Comparison of ENCODE assay signal across 9 cellular contexts in genomic region chr18:28178720-28179119, GRCh38. TPM values are rescaled to one million over a fixed set of nuclear protein-coding genes. Genes with fewer than 3 reads are reported as not detected.
DNase-seq lines count a peak whose midpoint lies in the region; ATAC-seq and TF ChIP-seq lines count a peak whose summit lies in the region.
"Had no signal": no experiment of that assay in that cellular context is flagged by ENCODE, and none has a peak within 500 bp of the region (broad histone marks: within the 10 kb centered on the region; RNA-seq: fewer than 3 reads in every experiment).

No MANE protein-coding gene starts in this region.

- no peak overlapping the region for H3K18ac ChIP-seq in neuronal stem cell (ENCODE audit: low read length)

- intact Hi-C loops in esophagus muscularis mucosa (cut with DNase I), result no loop called here

- no peaks in the 10 kb centered on the region for H3K9me3 ChIP-seq in esophagus muscularis mucosa
- H3K9me3 ChIP-seq in neuronal stem cell (replicated peaks in 1 of 2; ENCODE audit: control insufficient read depth in 2 of 2, insufficient read depth in 1 of 2, low read depth in 1 of 2, low read length in 2 of 2), result no peaks in the 10 kb centered on the region

- no peak overlapping the region for H2BK15ac ChIP-seq in neuronal stem cell (ENCODE audit: low read length)

- H3K27me3 ChIP-seq in KMS-11 (ENCODE audit: insufficient read depth, low read depth) (no peaks in the 10 kb centered on the region; the same call in 1 of the 2 replicates), esophagus muscularis mucosa (peaks cover 0 to 56% (median 12%) of the 10 kb centered on the region in 4 donors), neuronal stem cell (ENCODE audit: control insufficient read depth in 3 of 3, insufficient read depth in 3 of 3, low read depth in 1 of 3, low read length in 3 of 3) (no peaks in the 10 kb centered on the region)

- H3K4me1 ChIP-seq in KMS-11 (ENCODE audit: low read depth, poor library complexity, severe bottlenecking), result peaks cover 24% of the 10 kb centered on the region
- peaks cover 0 to 40% (median 31%) of the 10 kb centered on the region in 4 donors for H3K4me1 ChIP-seq in esophagus muscularis mucosa
- H3K4me1 ChIP-seq in neuronal stem cell (ENCODE audit: control insufficient read depth in 2 of 2, insufficient read depth in 1 of 2, low read depth in 1 of 2, low read length in 2 of 2), result peaks cover 1 to 6% of the 10 kb centered on the region in 2 donors

- no peak overlapping the region for H2BK12ac ChIP-seq in neuronal stem cell (ENCODE audit: low read length)

- H3K9ac ChIP-seq in KMS-11, result no peak overlapping the region; the same call in 1 of the 2 replicates
- H3K9ac ChIP-seq in neuronal stem cell (ENCODE audit: low read depth, low read length, poor library complexity), result no peak overlapping the region

- H2BK5ac ChIP-seq in neuronal stem cell (ENCODE audit: low read length), result no peak overlapping the region

- peaks cover 3% of the 10 kb centered on the region for H3K79me1 ChIP-seq in neuronal stem cell (ENCODE audit: low read depth, low read length)

- H3K4me3 ChIP-seq in KMS-11 (IDR thresholded peaks at IDR 0.05; ENCODE audit: insufficient read depth, low read depth, low read length) (no peak overlapping the region), esophagus muscularis mucosa (peak overlapping the region; percentile 63 to 68 (median 64)), neuronal stem cell (ENCODE audit: low read length in 2 of 2) (peak overlapping the region in 1 of 2 donors; percentile 62)

- TF ChIP-seq CTCF in KMS-11 (conservative IDR thresholded peaks at IDR 0.05; ENCODE audit: low read depth, low read length), result no peak
- no peak for TF ChIP-seq CTCF in esophagus muscularis mucosa (IDR thresholded peaks at IDR 0.05)

- H2AFZ ChIP-seq in KMS-11 (ENCODE audit: low read depth) (peak overlapping the region; percentile 88), neuronal stem cell (ENCODE audit: low read length) (peak overlapping the region; percentile 92)

- no peaks in the 10 kb centered on the region for H3K79me2 ChIP-seq in KMS-11 (ENCODE audit: insufficient read depth, low read depth)

- no peak overlapping the region for H4K91ac ChIP-seq in neuronal stem cell (ENCODE audit: low read depth, low read length, poor library complexity)

- no peaks in the 10 kb centered on the region for H4K20me1 ChIP-seq in KMS-11 (ENCODE audit: insufficient read depth)

- H2BK120ac ChIP-seq in neuronal stem cell (ENCODE audit: low read depth, low read length), result no peak overlapping the region

- H3K27ac ChIP-seq in KMS-11, result no peak overlapping the region
- H3K27ac ChIP-seq in esophagus muscularis mucosa (replicated peaks in 1 of 4), result peak overlapping the region in 2 of 4 donors; percentile 77 to 80
- H3K27ac ChIP-seq in neuronal stem cell (replicated peaks; ENCODE audit: low read length), result no peak overlapping the region

- no peak overlapping the region for H3K23ac ChIP-seq in neuronal stem cell (ENCODE audit: low read depth, low read length, poor library complexity)

- DNase-seq in Daoy (ENCODE audit: low read depth) (peak; percentile 24), esophagus muscularis mucosa (ENCODE audit: extremely low spot score) (no peak), neuronal stem cell (ENCODE audit: low spot score) (no peak), DMS79 treated with DMSO at 0.1 percent for 48 hours (lab: John Stamatoyannopoulos, UW) (no peak)
- DNase-seq: KG1; naive thymus-derived CD8-positive, alpha-beta T cell had no signal

- H3K14ac ChIP-seq in neuronal stem cell (ENCODE audit: low read length), result no peak overlapping the region

- TF ChIP-seq EP300 in esophagus muscularis mucosa (IDR thresholded peaks at IDR 0.05), result no peak

- no peak overlapping the region for H4K8ac ChIP-seq in neuronal stem cell (ENCODE audit: low read depth, low read length)

- no peak for TF ChIP-seq POLR2A in esophagus muscularis mucosa (IDR thresholded peaks at IDR 0.05; ENCODE audit: low read depth)

- H2AK5ac ChIP-seq in neuronal stem cell (ENCODE audit: low read depth, low read length), result no peak overlapping the region

- no peak for ATAC-seq in HG03025 (IDR thresholded peaks at IDR 0.05; ENCODE audit: low FRiP score, unreplicated experiment)
- ATAC-seq in GM19452 (IDR thresholded peaks at IDR 0.05; ENCODE audit: unreplicated experiment), result no peak
- ATAC-seq: naive thymus-derived CD8-positive, alpha-beta T cell had no signal

- H3K4me2 ChIP-seq in KMS-11 (peak overlapping the region; percentile 73), neuronal stem cell (ENCODE audit: insufficient read depth, low read length, poor library complexity, severe bottlenecking) (peak overlapping the region; percentile 83)

- no peak overlapping the region for H3K4ac ChIP-seq in neuronal stem cell (ENCODE audit: low read length)

- WGBS in esophagus muscularis mucosa, result 51% methylated on average over 6 of the region's 6 CpGs
- WGBS in neuronal stem cell (ENCODE audit: extremely low coverage in 2 of 2, insufficient read length in 2 of 2, insufficient replicate concordance in 1 of 2), 2 donors, result no CpG with 5 or more reads among the region's 6 CpGs

- H3K36me3 ChIP-seq in KMS-11 (ENCODE audit: insufficient read depth) (no peaks in the 10 kb centered on the region), esophagus muscularis mucosa (peaks cover 0 to 3% (median 0%) of the 10 kb centered on the region in 4 donors), neuronal stem cell (replicated peaks in 1 of 2; ENCODE audit: control insufficient read depth in 2 of 2, insufficient read depth in 2 of 2, low read length in 2 of 2) (no peaks in the 10 kb centered on the region)

RNA-seq across cellular contexts. Expression of gene CDH2, which starts 1.8 kb away (rescaled TPM):
- 86.1 and 90.6 TPM in 2 replicates for total RNA-seq in Daoy (2014; rRNA removed; shearing (Covaris generic))
- total RNA-seq in esophagus muscularis mucosa, result 10 to 100 TPM; 10.9 to 17.4 (median 13.6) TPM
- polyA plus RNA-seq in neuronal stem cell (2013, experiment 1 of 2), result 169 TPM
- 173 TPM for polyA plus RNA-seq in neuronal stem cell (2013, experiment 2 of 2)
- total RNA-seq: naive thymus-derived CD8-positive, alpha-beta T cell had no signal
- polyA plus RNA-seq: naive thymus-derived CD8-positive, alpha-beta T cell had no signal
